8 cellular contexts compared by ENCODE assay signal in the genomic region with DNA sequence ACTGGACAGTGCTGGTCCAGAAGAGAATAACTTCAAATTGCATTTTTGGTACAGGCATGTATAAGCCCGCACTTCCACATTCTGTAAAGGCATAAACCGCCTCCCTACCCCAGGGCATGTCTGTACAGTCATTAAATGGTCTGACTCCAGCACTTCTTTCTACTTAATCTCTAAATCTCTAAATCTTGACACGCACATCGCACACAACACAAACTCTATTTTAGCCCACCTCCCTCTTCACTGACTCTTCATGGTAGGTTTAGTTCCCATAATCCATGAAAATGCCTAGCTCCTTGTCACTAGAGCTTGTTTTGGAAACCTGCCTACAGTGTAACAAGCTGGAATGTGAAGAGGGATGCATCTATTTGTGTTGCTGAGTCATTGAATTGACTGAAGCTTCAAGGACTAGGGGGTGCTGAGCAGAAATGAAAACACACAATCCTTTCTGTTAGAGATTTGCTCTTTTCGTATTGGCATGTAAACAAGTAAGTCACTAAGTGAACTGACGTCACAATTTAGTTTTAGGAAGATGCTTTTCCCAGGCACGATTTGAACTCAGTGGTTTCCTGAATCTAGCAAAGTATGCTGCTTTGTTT. TPM values are rescaled to one million over a fixed set of nuclear protein-coding genes. Genes with fewer than 3 reads are reported as not detected.
DNase-seq lines count a peak whose midpoint lies in the region; ATAC-seq and TF ChIP-seq lines count a peak whose summit lies in the region.

No MANE protein-coding gene starts in this region.

- H3K4me1 ChIP-seq in ovary (ENCODE audit: insufficient read depth) = peaks cover 4% of the 10 kb centered on the region

- H3K27ac Mint-ChIP-seq in activated naive CD4-positive, alpha-beta T cell treated with anti-CD3 and anti-CD28 coated beads, Interleukin-2, amount 50 U/mL, for 24 hours = peak overlapping the region; percentile 14
- peak overlapping the region; percentile 92 for H3K27ac Mint-ChIP-seq in activated T-helper 17 cell treated with anti-CD3 and anti-CD28 coated beads, Interleukin-2, amount 50 U/mL, for 72 hours

- H3K36me3 ChIP-seq in ovary = no peaks in the 10 kb centered on the region

- no peak for TF ChIP-seq CTCF in ovary (IDR thresholded peaks at IDR 0.05)

- H3K27me3 Mint-ChIP-seq in activated naive CD4-positive, alpha-beta T cell treated with anti-CD3 and anti-CD28 coated beads, Interleukin-2, amount 50 U/mL, for 24 hours = no peaks in the 10 kb centered on the region
- no peaks in the 10 kb centered on the region for H3K27me3 Mint-ChIP-seq in activated T-helper 17 cell treated with anti-CD3 and anti-CD28 coated beads, Interleukin-2, amount 50 U/mL, for 72 hours

- H3K9me3 Mint-ChIP-seq in activated naive CD4-positive, alpha-beta T cell treated with anti-CD3 and anti-CD28 coated beads, Interleukin-2, amount 50 U/mL, for 24 hours = no peaks in the 10 kb centered on the region
- H3K9me3 Mint-ChIP-seq in activated T-helper 17 cell treated with anti-CD3 and anti-CD28 coated beads, Interleukin-2, amount 50 U/mL, for 72 hours = no peaks in the 10 kb centered on the region

- TF ChIP-seq EP300 in ovary (IDR thresholded peaks at IDR 0.05) = no peak

- H3K4me3 Mint-ChIP-seq in activated naive CD4-positive, alpha-beta T cell treated with anti-CD3 and anti-CD28 coated beads, Interleukin-2, amount 50 U/mL, for 24 hours = peak overlapping the region; percentile 92
- H3K4me3 Mint-ChIP-seq in activated T-helper 17 cell treated with anti-CD3 and anti-CD28 coated beads, Interleukin-2, amount 50 U/mL, for 72 hours = peak overlapping the region; percentile 91

- no peak for DNase-seq in activated naive CD4-positive, alpha-beta T cell treated with Interleukin-2 at 50 U/mL for 16 hours
- peak; percentile 85 for DNase-seq in NCI-H345 (lab: John Stamatoyannopoulos, UW)
- peak; percentile 37 for DNase-seq in globus pallidus (ENCODE audit: low spot score)
- no peak for DNase-seq in ovary
- DNase-seq in posterior vena cava (ENCODE audit: low spot score) = no peak

- peak overlapping the region; percentile 60 for H3K4me3 ChIP-seq in ovary

- peaks cover 34% of the 10 kb centered on the region for H3K4me1 Mint-ChIP-seq in activated naive CD4-positive, alpha-beta T cell treated with anti-CD3 and anti-CD28 coated beads, Interleukin-2, amount 50 U/mL, for 24 hours
- peaks cover 21% of the 10 kb centered on the region for H3K4me1 Mint-ChIP-seq in activated T-helper 17 cell treated with anti-CD3 and anti-CD28 coated beads, Interleukin-2, amount 50 U/mL, for 72 hours

- H3K27ac ChIP-seq in ovary = peak overlapping the region in 1 of 2 donors; percentile 82

- no peaks in the 10 kb centered on the region for H3K36me3 Mint-ChIP-seq in activated naive CD4-positive, alpha-beta T cell treated with anti-CD3 and anti-CD28 coated beads, Interleukin-2, amount 50 U/mL, for 24 hours
- no peaks in the 10 kb centered on the region for H3K36me3 Mint-ChIP-seq in activated T-helper 17 cell treated with anti-CD3 and anti-CD28 coated beads, Interleukin-2, amount 50 U/mL, for 72 hours (ENCODE audit: low read depth)

- H3K9me3 ChIP-seq in ovary = no peaks in the 10 kb centered on the region

- peak; percentile 33 for ATAC-seq in activated T-helper 17 cell treated with anti-CD3 and anti-CD28 coated beads, Interleukin-2, amount 50 U/mL, for 72 hours (replicated peaks)
- no peak for ATAC-seq in HG02938 (IDR thresholded peaks at IDR 0.05; ENCODE audit: unreplicated experiment)

- WGBS in ovary, 3 donors = 23 to 31% (median 26%) methylated on average over 7 of the region's 7 CpGs

- no peaks in the 10 kb centered on the region for H3K27me3 ChIP-seq in ovary

- intact Hi-C loops in ovary (cut with DNase I) (no loop called here), posterior vena cava (cut with DNase I) (no loop called here)

- TF ChIP-seq POLR2A in ovary (IDR thresholded peaks at IDR 0.05) = no peak

RNA-seq across cellular contexts. Expression of gene DUSP14, which starts 1.6 kb away (rescaled TPM):
- 10 to 100 TPM; 13.7 to 20.1 TPM for total RNA-seq in activated T-helper 17 cell treated with anti-CD3 and anti-CD28 coated beads, Interleukin-2, amount 50 U/mL, for 72 hours
- total RNA-seq in ovary = 10 to 100 TPM in 6 of 7 donors, 1 to 10 TPM in 1; 9.5 to 17.1 (median 13.1) TPM
- polyA plus RNA-seq in ovary = 10 to 100 TPM in 1 of 2 donors, 1 to 10 TPM in 1; 6.3 to 11.0 TPM
- total RNA-seq in posterior vena cava = 10 to 100 TPM; 13.5 to 15.6 TPM

Comparison
In these comparisons a context has a peak if more than half of its experiments do, and no peak if none do; other contexts are left out.
1. DNase-seq: peak in NCI-H345 (single experiment) and globus pallidus (single experiment); none in activated naive CD4-positive, alpha-beta T cell treated with Interleukin-2 at 50 U/mL for 16 hours (single experiment), ovary (0 of 5) and posterior vena cava (single experiment).